23 cellular contexts compared by ENCODE assay signal in genomic region chr10:94115725-94116124, GRCh38.
DNase-seq lines count a peak whose midpoint lies in the region; ATAC-seq, FAIRE-seq and TF ChIP-seq lines count a peak whose summit lies in the region.
"Had no signal": no experiment of that assay in that cellular context is flagged by ENCODE, and none has a peak within 500 bp of the region (broad histone marks: within the 10 kb centered on the region; RNA-seq: fewer than 3 reads in every experiment).

No MANE protein-coding gene starts in this region.

- peak; percentile 97 for FAIRE-seq in A549 (lab: Jason Lieb, UNC)
- FAIRE-seq in RCC 7860 (lab: Jason Lieb, UNC), result peak; percentile 82
- FAIRE-seq: G401.6 had no signal

- H3K9me3 Mint-ChIP-seq in type B pancreatic cell, result peaks cover 9% of the 10 kb centered on the region
- peaks cover 3% of the 10 kb centered on the region for H3K9me3 Mint-ChIP-seq in activated naive CD8-positive, alpha-beta T cell treated with anti-CD3 and anti-CD28 coated beads for 36 hours
- H3K9me3 Mint-ChIP-seq: CD8-positive, alpha-beta T cell; H9 had no signal

- no peak overlapping the region for H3K4me3 Mint-ChIP-seq in type B pancreatic cell
- no peak overlapping the region for H3K4me3 Mint-ChIP-seq in activated naive CD8-positive, alpha-beta T cell treated with anti-CD3 and anti-CD28 coated beads for 36 hours
- H3K4me3 Mint-ChIP-seq: CD8-positive, alpha-beta T cell; endodermal cell; H9; naive B cell; stimulated activated effector memory CD8-positive, alpha-beta T cell treated with anti-CD3 and anti-CD28 coated beads, Interleukin-12 subunit alpha, Interleukin-12 subunit beta, amount 100 ng/mL, for 72 hours had no signal

- H3K27ac ChIP-seq in A549, result peak overlapping the region; percentile 49 to 77
- H3K27ac ChIP-seq: Peyer's patch, spleen, upper lobe of left lung had no signal

- no peaks in the 10 kb centered on the region for H3K36me3 Mint-ChIP-seq in type B pancreatic cell
- no peaks in the 10 kb centered on the region for H3K36me3 Mint-ChIP-seq in activated naive CD8-positive, alpha-beta T cell treated with anti-CD3 and anti-CD28 coated beads for 36 hours
- H3K36me3 Mint-ChIP-seq: CD8-positive, alpha-beta T cell; stimulated activated effector memory CD8-positive, alpha-beta T cell treated with anti-CD3 and anti-CD28 coated beads, Interleukin-12 subunit alpha, Interleukin-12 subunit beta, amount 100 ng/mL, for 72 hours had no signal

- 12% methylated on average over 4 of the region's 4 CpGs for WGBS in A549 (ENCODE audit: missing lambda C conversion rate)

- H3K4me3 ChIP-seq in A549, result no peak overlapping the region
- H3K4me3 ChIP-seq: MG63, Peyer's patch, spleen, upper lobe of left lung had no signal

- peaks cover 3% of the 10 kb centered on the region for H3K27me3 Mint-ChIP-seq in type B pancreatic cell
- peaks cover 19% of the 10 kb centered on the region for H3K27me3 Mint-ChIP-seq in activated naive CD8-positive, alpha-beta T cell treated with anti-CD3 and anti-CD28 coated beads for 36 hours

- TF ChIP-seq POLR2A in A549 (IDR thresholded peaks at IDR 0.05; ENCODE audit: low read length), result no peak

- POLR2A ChIA-PET in A549 (lab: Yijun Ruan, JAX), result no interaction called here

- no peaks in the 10 kb centered on the region for H3K4me1 Mint-ChIP-seq in type B pancreatic cell (ENCODE audit: unreplicated experiment)
- H3K4me1 Mint-ChIP-seq in activated naive CD8-positive, alpha-beta T cell treated with anti-CD3 and anti-CD28 coated beads for 36 hours, result no peaks in the 10 kb centered on the region
- H3K4me1 Mint-ChIP-seq: H9; naive B cell; stimulated activated effector memory CD8-positive, alpha-beta T cell treated with anti-CD3 and anti-CD28 coated beads, Interleukin-12 subunit alpha, Interleukin-12 subunit beta, amount 100 ng/mL, for 72 hours had no signal

- peak in 1 of 2 experiments; percentile 28; a peak in 1 of 5 replicates for TF ChIP-seq RAD21 in A549 (conservative IDR thresholded peaks at IDR 0.05 in 1 of 2, IDR thresholded peaks at IDR 0.05 in 1 of 2)

- H3K4me2 ChIP-seq in A549, result peak overlapping the region; percentile 64

- TF ChIP-seq CTCF in A549 (IDR thresholded peaks at IDR 0.05) (no peak), type B pancreatic cell (conservative IDR thresholded peaks at IDR 0.05) (no peak)

- DNase-seq in A549 (ENCODE audit: low read depth in 1 of 2, low spot score in 1 of 2), result peak; percentile 74 to 80
- DNase-seq in HCEC 1CT, result peak; percentile 53
- peak; percentile 91 for DNase-seq in RCC 7860 (ENCODE audit: low spot score)
- DNase-seq in glomerular visceral epithelial cell (ENCODE audit: extremely low spot score), result peak; percentile 51
- no peak for DNase-seq in NOMO-1 treated with dmso at 0.1 percent for 144 hours (lab: John Stamatoyannopoulos, UW; ENCODE audit: unreplicated experiment)
- DNase-seq in type B pancreatic cell (ENCODE audit: extremely low spot score, unreplicated experiment), result no peak
- DNase-seq in activated naive CD8-positive, alpha-beta T cell treated with anti-CD3 and anti-CD28 coated beads for 36 hours, result no peak
- DNase-seq: activated CD4-positive, CD25-positive, alpha-beta regulatory T cell treated with anti-CD3 and anti-CD28 coated beads, Interleukin-2, amount 50 U/mL, for 72 hours; activated effector memory CD4-positive, alpha-beta T cell treated with Interleukin-2 at 50 U/mL for 16 hours; CD8-positive, alpha-beta T cell; endodermal cell; foreskin melanocyte; H9; MG63; naive B cell; NCI-H524 treated with DMSO at 0.1 percent for 48 hours; posterior cingulate gyrus; spleen; upper lobe of left lung had no signal

- no peaks in the 10 kb centered on the region for H3K9me3 ChIP-seq in A549
- H3K9me3 ChIP-seq: MG63, Peyer's patch, spleen, upper lobe of left lung had no signal

- TF ChIP-seq EP300 in A549 (IDR thresholded peaks at IDR 0.05), result no peak

- no peak overlapping the region for H3K27ac Mint-ChIP-seq in type B pancreatic cell
- H3K27ac Mint-ChIP-seq in activated naive CD8-positive, alpha-beta T cell treated with anti-CD3 and anti-CD28 coated beads for 36 hours, result no peak overlapping the region
- H3K27ac Mint-ChIP-seq: CD8-positive, alpha-beta T cell; endodermal cell; H9; naive B cell; stimulated activated effector memory CD8-positive, alpha-beta T cell treated with anti-CD3 and anti-CD28 coated beads, Interleukin-12 subunit alpha, Interleukin-12 subunit beta, amount 100 ng/mL, for 72 hours had no signal

- peaks cover 38% of the 10 kb centered on the region for H3K4me1 ChIP-seq in A549
- H3K4me1 ChIP-seq: spleen, upper lobe of left lung had no signal

- peak; percentile 86 to 94 for ATAC-seq in A549
- no peak for ATAC-seq in GM21825 (IDR thresholded peaks at IDR 0.05; ENCODE audit: unreplicated experiment)
- ATAC-seq: CD8-positive, alpha-beta T cell; stimulated activated effector memory CD8-positive, alpha-beta T cell treated with anti-CD3 and anti-CD28 coated beads, Interleukin-12 subunit alpha, Interleukin-12 subunit beta, amount 100 ng/mL, for 72 hours had no signal

- CTCF ChIA-PET in A549 (lab: Yijun Ruan, JAX), result interaction anchor here (0.9 to 1.6 kb wide), 2 partner anchors 12 to 39 kb away, joined by 3 to 6 read pairs; no protein-coding TSS in a partner anchor

TF ChIP-seq in A549, 52 proteins besides CTCF, POLR2A, EP300 and RAD21:
- TF ChIP-seq MAX (IDR thresholded peaks at IDR 0.05) (peak; percentile 93), JUNB (IDR thresholded peaks at IDR 0.05) (peak; percentile 76; the same call in 1 of the 2 replicates), FOSL2 (IDR thresholded peaks at IDR 0.05) (peak; percentile 83), FOSL2 (CRISPR knock-in tag; IDR thresholded peaks at IDR 0.05) (peak; percentile 92), MYC (IDR thresholded peaks at IDR 0.05; ENCODE audit: borderline replicate concordance, low read length) (peak; percentile 59; the same call in 1 of the 2 replicates), CEBPB (IDR thresholded peaks at IDR 0.05) (peak; percentile 28 to 69; a peak in 2 of 4 replicates), ZSCAN20 (CRISPR knock-in tag; IDR thresholded peaks at IDR 0.05) (no peak), E2F6 (IDR thresholded peaks at IDR 0.05; ENCODE audit: borderline replicate concordance, low read depth) (peak; percentile 70; the same call in 1 of the 2 replicates), GATA3 (IDR thresholded peaks at IDR 0.05; ENCODE audit: borderline replicate concordance) (peak; percentile 80; the same call in 1 of the 2 replicates), ATOH8 (CRISPR knock-in tag; IDR thresholded peaks at IDR 0.05; ENCODE audit: low read depth) (0 out of 2 replicates have a peak, but pooled peaks have one; percentile 52), PHF8 (IDR thresholded peaks at IDR 0.05; ENCODE audit: borderline replicate concordance, low read depth) (no peak), JUN (IDR thresholded peaks at IDR 0.05) (peak in 1 of 2 experiments; percentile 74; a peak in 2 of 5 replicates), BHLHE40 (IDR thresholded peaks at IDR 0.05; ENCODE audit: low read depth, low read length) (no peak), CHD2 (IDR thresholded peaks at IDR 0.05; ENCODE audit: low read length, partially characterized antibody) (no peak)

Comparison
In these comparisons a context has a peak if more than half of its experiments do, and no peak if none do; other contexts are left out.
1. DNase-seq: peak in A549 (2 of 2), HCEC 1CT (single experiment), RCC 7860 (single experiment) and glomerular visceral epithelial cell (single experiment); none in NOMO-1 treated with dmso at 0.1 percent for 144 hours (single experiment), type B pancreatic cell (single experiment) and activated naive CD8-positive, alpha-beta T cell treated with anti-CD3 and anti-CD28 coated beads for 36 hours (single experiment).